1 cellular context compared by ENCODE assay signal in genomic region chr14:77498984-77499527, GRCh38.
TF ChIP-seq lines count a peak whose summit lies in the region.

No MANE protein-coding gene starts in this region.

TF ChIP-seq in K562, 482 proteins besides CTCF, POLR2A, EP300 and RAD21:
- TF ChIP-seq CHD4 (IDR thresholded peaks at IDR 0.05; ENCODE audit: insufficient read depth, insufficient replicate concordance, low read depth, low read length, poor library complexity, severe bottlenecking) (no peak), PHF20 (IDR thresholded peaks at IDR 0.05; ENCODE audit: partially characterized antibody) (no peak), ZNF184 (CRISPR knock-in tag; IDR thresholded peaks at IDR 0.05) (no peak), MAFK (IDR thresholded peaks at IDR 0.05; ENCODE audit: low read length) (no peak), PREB (CRISPR knock-in tag; IDR thresholded peaks at IDR 0.05) (no peak), GABPB2 (CRISPR knock-in tag; conservative IDR thresholded peaks at IDR 0.05) (no peak), ARID1B (IDR thresholded peaks at IDR 0.05) (no peak)
